Comparison of ENCODE assay signal across 24 cellular contexts in genomic region chr6:43740321-43740960, GRCh38. TPM values are rescaled to one million over a fixed set of nuclear protein-coding genes. Genes with fewer than 3 reads are reported as not detected.
DNase-seq lines count a peak whose midpoint lies in the region; ATAC-seq, FAIRE-seq and TF ChIP-seq lines count a peak whose summit lies in the region.
"Had no signal": no experiment of that assay in that cellular context is flagged by ENCODE, and none has a peak within 500 bp of the region (broad histone marks: within the 10 kb centered on the region; RNA-seq: fewer than 3 reads in every experiment).

No MANE protein-coding gene starts in this region.

- peaks cover 35% of the 10 kb centered on the region for H3K4me1 Mint-ChIP-seq in GM23338
- peaks cover 28% of the 10 kb centered on the region for H3K4me1 Mint-ChIP-seq in stimulated activated naive CD8-positive, alpha-beta T cell treated with anti-CD3 and anti-CD28 coated beads, Interleukin-15, amount 100 ng/mL, for 72 hours

- in situ Hi-C loops in transverse colon (cut with MboI; ENCODE audit: low pct_ligation_motif_present in 1 of 4, low pct_unique_long_range_greater_than_20kb in 1 of 4, low sequenced_read_pairs in 3 of 4) = no loop called here

- H3K4me1 ChIP-seq in GM23338 (ENCODE audit: insufficient read depth) (no peaks in the 10 kb centered on the region), prostate gland (replicated peaks) (peaks cover 12% of the 10 kb centered on the region), transverse colon (peaks cover 6 to 22% (median 12%) of the 10 kb centered on the region in 4 donors)
- H3K4me1 ChIP-seq: body of pancreas, HAP-1, uterus had no signal

- peak; percentile 10; the same call in 2 of the 3 replicates for ATAC-seq in GM23338
- ATAC-seq in stimulated activated naive CD8-positive, alpha-beta T cell treated with anti-CD3 and anti-CD28 coated beads, Interleukin-15, amount 100 ng/mL, for 72 hours = no peak
- ATAC-seq: body of pancreas; naive thymus-derived CD4-positive, alpha-beta T cell had no signal

- H3K79me2 ChIP-seq in GM23338 (replicated peaks; ENCODE audit: insufficient read depth) = no peaks in the 10 kb centered on the region

- TF ChIP-seq EP300 in transverse colon (IDR thresholded peaks at IDR 0.05; ENCODE audit: low read depth) = no peak

- WGBS in prostate gland = 85% methylated on average over 6 of the region's 6 CpGs
- WGBS in transverse colon (ENCODE audit: low coverage in 1 of 2), 2 donors = 60 to 75% methylated on average over 1 to 6 of the region's 6 CpGs

- TF ChIP-seq POLR2A in prostate gland (IDR thresholded peaks at IDR 0.05) (no peak), transverse colon (IDR thresholded peaks at IDR 0.05) (no peak), GM12892 (IDR thresholded peaks at IDR 0.05; ENCODE audit: low read depth, low read length) (no peak)

- H3K9me3 Mint-ChIP-seq in GM23338 = no peaks in the 10 kb centered on the region
- no peaks in the 10 kb centered on the region for H3K9me3 Mint-ChIP-seq in stimulated activated naive CD8-positive, alpha-beta T cell treated with anti-CD3 and anti-CD28 coated beads, Interleukin-15, amount 100 ng/mL, for 72 hours

- no peaks in the 10 kb centered on the region for H3K36me3 ChIP-seq in GM23338 (ENCODE audit: insufficient read depth)
- no peaks in the 10 kb centered on the region for H3K36me3 ChIP-seq in prostate gland
- H3K36me3 ChIP-seq in transverse colon = no peaks in the 10 kb centered on the region
- H3K36me3 ChIP-seq: BLaER1, esophagus muscularis mucosa, HAP-1, uterus had no signal

- DNase-seq in GM23338 (ENCODE audit: low spot score) = no peak
- DNase-seq in RWPE1 (ENCODE audit: low spot score) = no peak
- DNase-seq in epithelial cell of prostate (ENCODE audit: low read depth, low spot score) = no peak
- DNase-seq in prostate gland (ENCODE audit: low spot score) = no peak
- no peak for DNase-seq in transverse colon
- DNase-seq in HEK293T (ENCODE audit: extremely low spot score) = no peak
- no peak for DNase-seq in stimulated activated naive CD8-positive, alpha-beta T cell treated with anti-CD3 and anti-CD28 coated beads, Interleukin-15, amount 100 ng/mL, for 72 hours
- no peak for DNase-seq in GM12892 (ENCODE audit: insufficient read length)
- DNase-seq: activated CD4-positive, alpha-beta T cell treated with anti-CD3 and anti-CD28 coated beads, Interleukin-2, amount 50 U/mL, for 4 hours; activated CD4-positive, CD25-positive, alpha-beta regulatory T cell; body of pancreas; DMS79 treated with DMSO at 0.1 percent for 48 hours; effector memory CD4-positive, alpha-beta T cell; foreskin melanocyte; IMR-90; NCI-H1092 treated with DMSO at 0.1 percent for 48 hours; NCI-H187 treated with DMSO at 0.1 percent for 48 hours; NCI-H526; stimulated activated CD8-positive, alpha-beta memory T cell treated with anti-CD3 and anti-CD28 coated beads, Interleukin-4, amount 100 ng/mL, for 48 hours; uterus had no signal

- H3K27ac ChIP-seq in GM23338 (ENCODE audit: low read depth) (no peak overlapping the region), RWPE1 (peak overlapping the region; percentile 60), epithelial cell of prostate (peak overlapping the region; percentile 97), prostate gland (peak overlapping the region; percentile 56 to 93), transverse colon (no peak overlapping the region)
- H3K27ac ChIP-seq: BLaER1, body of pancreas, esophagus muscularis mucosa, uterus had no signal

- no peaks in the 10 kb centered on the region for H4K20me1 ChIP-seq in GM23338 (replicated peaks; ENCODE audit: insufficient read depth)
- H4K20me1 ChIP-seq: BLaER1 had no signal

- no peak for TF ChIP-seq CTCF in GM23338 (conservative IDR thresholded peaks at IDR 0.05; ENCODE audit: low read depth in 2 of 2)
- no peak for TF ChIP-seq CTCF in RWPE1 (conservative IDR thresholded peaks at IDR 0.05; ENCODE audit: low read depth)
- no peak for TF ChIP-seq CTCF in prostate gland (IDR thresholded peaks at IDR 0.05)
- TF ChIP-seq CTCF in transverse colon (IDR thresholded peaks at IDR 0.05) = no peak

- H3K27ac Mint-ChIP-seq in GM23338 = no peak overlapping the region
- H3K27ac Mint-ChIP-seq in stimulated activated naive CD8-positive, alpha-beta T cell treated with anti-CD3 and anti-CD28 coated beads, Interleukin-15, amount 100 ng/mL, for 72 hours = peak overlapping the region in 1 of 2 donors; percentile 70

- no peaks in the 10 kb centered on the region for H3F3A ChIP-seq in GM23338 (replicated peaks; ENCODE audit: low read depth)

- no peak overlapping the region for H3K4me2 ChIP-seq in GM23338
- H3K4me2 ChIP-seq: BLaER1 had no signal

- H3K27me3 ChIP-seq in GM23338 (ENCODE audit: insufficient read depth) = no peaks in the 10 kb centered on the region
- H3K27me3 ChIP-seq in prostate gland (replicated peaks; ENCODE audit: insufficient read depth) = no peaks in the 10 kb centered on the region
- H3K27me3 ChIP-seq in transverse colon = no peaks in the 10 kb centered on the region
- H3K27me3 ChIP-seq: BLaER1, body of pancreas, esophagus muscularis mucosa, uterus had no signal

- H3K4me3 Mint-ChIP-seq in GM23338 = no peak overlapping the region
- no peak overlapping the region for H3K4me3 Mint-ChIP-seq in stimulated activated naive CD8-positive, alpha-beta T cell treated with anti-CD3 and anti-CD28 coated beads, Interleukin-15, amount 100 ng/mL, for 72 hours
- H3K4me3 Mint-ChIP-seq: naive thymus-derived CD4-positive, alpha-beta T cell had no signal

- H3K36me3 Mint-ChIP-seq in GM23338 (ENCODE audit: low read depth) = no peaks in the 10 kb centered on the region
- H3K36me3 Mint-ChIP-seq: naive thymus-derived CD4-positive, alpha-beta T cell had no signal

- no peak overlapping the region for H3K4me3 ChIP-seq in GM23338
- no peak overlapping the region for H3K4me3 ChIP-seq in prostate gland
- H3K4me3 ChIP-seq in transverse colon = no peak overlapping the region
- H3K4me3 ChIP-seq: BLaER1, body of pancreas, esophagus muscularis mucosa, HAP-1, uterus had no signal

- no peaks in the 10 kb centered on the region for H3K9me2 ChIP-seq in GM23338 (ENCODE audit: insufficient read depth)

- POLR2A ChIA-PET in RWPE1 (lab: Yijun Ruan, JAX; ENCODE audit: low non-redundant PET) = no interaction called here
- POLR2A ChIA-PET in HEK293T (lab: Yijun Ruan, JAX) = no interaction called here

- intact Hi-C loops in prostate gland (cut with DNase I) = no loop called here
- intact Hi-C loops in transverse colon (cut with DNase I; ENCODE audit: low total_unique reads) = no loop called here

- H3K9me3 ChIP-seq in prostate gland (no peaks in the 10 kb centered on the region), transverse colon (no peaks in the 10 kb centered on the region)
- H3K9me3 ChIP-seq: BLaER1, body of pancreas, esophagus muscularis mucosa, HAP-1, uterus had no signal

- CTCF ChIA-PET in RWPE1 (lab: Yijun Ruan, JAX) = interaction anchor here (1.0 to 1.2 kb wide), 3 partner anchors 24 to 73 kb away, joined by 3 to 5 read pairs (median 5); no protein-coding TSS in a partner anchor
- CTCF ChIA-PET in HEK293T (lab: Yijun Ruan, JAX) = no interaction called here

- H2AFZ ChIP-seq in GM23338 = no peak overlapping the region

- peaks cover 11% of the 10 kb centered on the region for H3K27me3 Mint-ChIP-seq in GM23338 (ENCODE audit: insufficient read depth, low read depth, poor library complexity)
- H3K27me3 Mint-ChIP-seq in stimulated activated naive CD8-positive, alpha-beta T cell treated with anti-CD3 and anti-CD28 coated beads, Interleukin-15, amount 100 ng/mL, for 72 hours = peaks cover 8% of the 10 kb centered on the region

- no peak for FAIRE-seq in GM12892 (lab: Jason Lieb, UNC)

TF ChIP-seq in GM23338, 12 proteins besides CTCF, POLR2A, EP300 and RAD21 (continues in another document):
- TF ChIP-seq EZH2phosphoT487 (IDR thresholded peaks at IDR 0.05; ENCODE audit: unreplicated experiment) = no peak
- no peak for TF ChIP-seq POLR2AphosphoS5 (IDR thresholded peaks at IDR 0.05; ENCODE audit: low read depth)
- TF ChIP-seq ETS1 (IDR thresholded peaks at IDR 0.05) = no peak

TF ChIP-seq in HEK293T, 16 proteins besides CTCF, POLR2A, EP300 and RAD21:
- TF ChIP-seq SUZ12 (IDR thresholded peaks at IDR 0.05) = no peak
- TF ChIP-seq SP1 (IDR thresholded peaks at IDR 0.05) = no peak
- no peak for TF ChIP-seq TARDBP (IDR thresholded peaks at IDR 0.05)
- no peak for TF ChIP-seq HDGF (IDR thresholded peaks at IDR 0.05; ENCODE audit: borderline replicate concordance)
- TF ChIP-seq LEF1 (IDR thresholded peaks at IDR 0.05; ENCODE audit: borderline replicate concordance) = no peak
- no peak for TF ChIP-seq ELF4 (IDR thresholded peaks at IDR 0.05)
- TF ChIP-seq CTBP1 (IDR thresholded peaks at IDR 0.05; ENCODE audit: borderline replicate concordance) = no peak
- no peak for TF ChIP-seq NFRKB (IDR thresholded peaks at IDR 0.05)
- TF ChIP-seq FOXA1 (IDR thresholded peaks at IDR 0.05) = no peak
- TF ChIP-seq FOXK2 (IDR thresholded peaks at IDR 0.05) = no peak
- TF ChIP-seq PKNOX1 (IDR thresholded peaks at IDR 0.05) = no peak
- no peak for TF ChIP-seq BHLHE40 (IDR thresholded peaks at IDR 0.05; ENCODE audit: borderline replicate concordance)
- no peak for TF ChIP-seq ARNT (IDR thresholded peaks at IDR 0.05)
- no peak for TF ChIP-seq L3MBTL2 (conservative IDR thresholded peaks at IDR 0.05)
- no peak for TF ChIP-seq FOXM1 (IDR thresholded peaks at IDR 0.05; ENCODE audit: borderline replicate concordance)
- TF ChIP-seq ZNF384 (IDR thresholded peaks at IDR 0.05) = no peak

RNA-seq across cellular contexts. Expression of gene VEGFA, which starts 29.6 kb away (rescaled TPM):
- total RNA-seq in GM23338 (2014; rRNA removed; shearing (Covaris generic)) = 55.9 and 61.1 TPM in 2 replicates
- 10.9 and 13.3 TPM in 2 replicates for polyA plus RNA-seq in GM23338 (2016; fragmentation: Nextera tagmentation; extraction: Ambion mirVana)
- 100 to 1,000 TPM; 127 to 335 TPM for total RNA-seq in prostate gland
- total RNA-seq in transverse colon = 100 to 1,000 TPM; 131 to 608 (median 203) TPM
- polyA plus RNA-seq in GM12892 (2012; ENCODE audit: missing spikeins) = 66.3 TPM

RNA-seq across cellular contexts. Expression of gene MRPS18A, which starts 52.9 kb away (rescaled TPM):
- 51.7 and 62.7 TPM in 2 replicates for total RNA-seq in GM23338 (2014; rRNA removed; shearing (Covaris generic))
- 58.6 and 58.9 TPM in 2 replicates for polyA plus RNA-seq in GM23338 (2016; fragmentation: Nextera tagmentation; extraction: Ambion mirVana)
- total RNA-seq in prostate gland (10 to 100 TPM; 56.6 to 56.9 TPM), transverse colon (10 to 100 TPM; 25.4 to 48.6 (median 40.3) TPM)
- 49.1 TPM for polyA plus RNA-seq in GM12892 (2012; ENCODE audit: missing spikeins)

Comparison
In these comparisons a context has a peak if more than half of its experiments do, and no peak if none do; other contexts are left out.
1. H3K27ac ChIP-seq: peak in RWPE1 (single experiment), epithelial cell of prostate (single experiment) and prostate gland (2 of 2); none in GM23338 (single experiment) and transverse colon (0 of 4).